Comparison of ENCODE assay signal across 1 cellular context in the genomic region with DNA sequence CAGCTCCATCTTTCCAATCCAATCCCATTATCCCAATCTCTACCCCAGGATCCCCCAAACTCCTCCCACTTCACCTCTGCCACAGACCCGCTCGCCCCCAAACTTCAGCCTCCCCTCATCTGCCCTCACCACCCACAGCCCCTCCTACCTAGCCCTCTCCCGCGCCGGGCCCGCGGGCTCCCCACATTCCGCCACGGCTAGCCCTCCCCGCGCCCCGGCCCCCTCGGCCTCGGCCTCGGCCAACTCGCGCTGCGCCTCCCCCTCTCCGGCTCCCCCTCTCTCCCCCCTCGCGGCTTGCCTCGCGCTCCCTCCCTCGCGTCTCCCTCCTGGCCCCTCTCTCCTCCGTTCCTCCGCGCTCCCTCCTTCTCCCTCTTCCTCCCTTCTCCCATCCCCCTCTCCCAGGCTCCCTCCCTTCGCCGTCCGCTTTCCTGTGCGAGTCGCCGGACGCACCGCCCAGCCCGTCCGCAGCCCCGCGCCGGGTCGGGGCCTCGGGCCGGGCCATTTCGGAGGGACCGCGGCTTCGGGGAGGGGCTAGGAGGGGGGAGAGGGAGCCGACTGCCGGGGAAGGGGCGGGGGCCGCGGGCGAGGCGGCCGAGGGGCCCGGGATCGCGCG.
TF ChIP-seq lines count a peak whose summit lies in the region.

A gene with protein sequence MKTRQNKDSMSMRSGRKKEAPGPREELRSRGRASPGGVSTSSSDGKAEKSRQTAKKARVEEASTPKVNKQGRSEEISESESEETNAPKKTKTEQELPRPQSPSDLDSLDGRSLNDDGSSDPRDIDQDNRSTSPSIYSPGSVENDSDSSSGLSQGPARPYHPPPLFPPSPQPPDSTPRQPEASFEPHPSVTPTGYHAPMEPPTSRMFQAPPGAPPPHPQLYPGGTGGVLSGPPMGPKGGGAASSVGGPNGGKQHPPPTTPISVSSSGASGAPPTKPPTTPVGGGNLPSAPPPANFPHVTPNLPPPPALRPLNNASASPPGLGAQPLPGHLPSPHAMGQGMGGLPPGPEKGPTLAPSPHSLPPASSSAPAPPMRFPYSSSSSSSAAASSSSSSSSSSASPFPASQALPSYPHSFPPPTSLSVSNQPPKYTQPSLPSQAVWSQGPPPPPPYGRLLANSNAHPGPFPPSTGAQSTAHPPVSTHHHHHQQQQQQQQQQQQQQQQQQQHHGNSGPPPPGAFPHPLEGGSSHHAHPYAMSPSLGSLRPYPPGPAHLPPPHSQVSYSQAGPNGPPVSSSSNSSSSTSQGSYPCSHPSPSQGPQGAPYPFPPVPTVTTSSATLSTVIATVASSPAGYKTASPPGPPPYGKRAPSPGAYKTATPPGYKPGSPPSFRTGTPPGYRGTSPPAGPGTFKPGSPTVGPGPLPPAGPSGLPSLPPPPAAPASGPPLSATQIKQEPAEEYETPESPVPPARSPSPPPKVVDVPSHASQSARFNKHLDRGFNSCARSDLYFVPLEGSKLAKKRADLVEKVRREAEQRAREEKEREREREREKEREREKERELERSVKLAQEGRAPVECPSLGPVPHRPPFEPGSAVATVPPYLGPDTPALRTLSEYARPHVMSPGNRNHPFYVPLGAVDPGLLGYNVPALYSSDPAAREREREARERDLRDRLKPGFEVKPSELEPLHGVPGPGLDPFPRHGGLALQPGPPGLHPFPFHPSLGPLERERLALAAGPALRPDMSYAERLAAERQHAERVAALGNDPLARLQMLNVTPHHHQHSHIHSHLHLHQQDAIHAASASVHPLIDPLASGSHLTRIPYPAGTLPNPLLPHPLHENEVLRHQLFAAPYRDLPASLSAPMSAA (N-terminal part only) (plus strand): TSS at position 581 of the 613 bp plus-strand sequence. CDS start 6,043 bp downstream, outside the sequence.

TF ChIP-seq in HEK293, 187 proteins besides CTCF, POLR2A, EP300 and RAD21 (continued from another document and continues in another):
- peak; percentile 65; the same call in 1 of the 2 replicates for TF ChIP-seq ZNF843 (tag by site-specific recombination; IDR thresholded peaks at IDR 0.05)
- TF ChIP-seq ZNF623 (tag by site-specific recombination; IDR thresholded peaks at IDR 0.05), result no peak
- TF ChIP-seq ZNF202 (tag by site-specific recombination; IDR thresholded peaks at IDR 0.05; ENCODE audit: borderline replicate concordance), result no peak; the same call in 1 of the 2 replicates
- peak; percentile 80 for TF ChIP-seq ZBTB48 (tag by site-specific recombination; IDR thresholded peaks at IDR 0.05)
- TF ChIP-seq ZSCAN16 (tag by site-specific recombination; IDR thresholded peaks at IDR 0.05), result no peak
- no peak for TF ChIP-seq ZFP3 (tag by site-specific recombination; IDR thresholded peaks at IDR 0.05; ENCODE audit: low read depth)
- TF ChIP-seq, protein P1, sequence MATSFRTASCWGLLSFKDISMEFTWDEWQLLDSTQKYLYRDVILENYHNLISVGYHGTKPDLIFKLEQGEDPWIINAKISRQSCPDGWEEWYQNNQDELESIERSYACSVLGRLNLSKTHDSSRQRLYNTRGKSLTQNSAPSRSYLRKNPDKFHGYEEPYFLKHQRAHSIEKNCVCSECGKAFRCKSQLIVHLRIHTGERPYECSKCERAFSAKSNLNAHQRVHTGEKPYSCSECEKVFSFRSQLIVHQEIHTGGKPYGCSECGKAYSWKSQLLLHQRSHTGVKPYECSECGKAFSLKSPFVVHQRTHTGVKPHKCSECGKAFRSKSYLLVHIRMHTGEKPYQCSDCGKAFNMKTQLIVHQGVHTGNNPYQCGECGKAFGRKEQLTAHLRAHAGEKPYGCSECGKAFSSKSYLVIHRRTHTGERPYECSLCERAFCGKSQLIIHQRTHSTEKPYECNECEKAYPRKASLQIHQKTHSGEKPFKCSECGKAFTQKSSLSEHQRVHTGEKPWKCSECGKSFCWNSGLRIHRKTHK (tag by site-specific recombination; IDR thresholded peaks at IDR 0.05), result no peak
- TF ChIP-seq ZNF146 (tag by site-specific recombination; IDR thresholded peaks at IDR 0.05), result no peak
- no peak for TF ChIP-seq ZNF48 (tag by site-specific recombination; IDR thresholded peaks at IDR 0.05)
- peak; percentile 43 for TF ChIP-seq KLF16 (tag by site-specific recombination; IDR thresholded peaks at IDR 0.05)
- no peak for TF ChIP-seq ZNF10 (tag by site-specific recombination; IDR thresholded peaks at IDR 0.05)
- TF ChIP-seq IKZF3 (tag by site-specific recombination; IDR thresholded peaks at IDR 0.05), result peak; percentile 84; the same call in 1 of the 2 replicates
- no peak for TF ChIP-seq GLI2 (tag by site-specific recombination; IDR thresholded peaks at IDR 0.05; ENCODE audit: borderline replicate concordance, low read depth)
- TF ChIP-seq, protein P2, sequence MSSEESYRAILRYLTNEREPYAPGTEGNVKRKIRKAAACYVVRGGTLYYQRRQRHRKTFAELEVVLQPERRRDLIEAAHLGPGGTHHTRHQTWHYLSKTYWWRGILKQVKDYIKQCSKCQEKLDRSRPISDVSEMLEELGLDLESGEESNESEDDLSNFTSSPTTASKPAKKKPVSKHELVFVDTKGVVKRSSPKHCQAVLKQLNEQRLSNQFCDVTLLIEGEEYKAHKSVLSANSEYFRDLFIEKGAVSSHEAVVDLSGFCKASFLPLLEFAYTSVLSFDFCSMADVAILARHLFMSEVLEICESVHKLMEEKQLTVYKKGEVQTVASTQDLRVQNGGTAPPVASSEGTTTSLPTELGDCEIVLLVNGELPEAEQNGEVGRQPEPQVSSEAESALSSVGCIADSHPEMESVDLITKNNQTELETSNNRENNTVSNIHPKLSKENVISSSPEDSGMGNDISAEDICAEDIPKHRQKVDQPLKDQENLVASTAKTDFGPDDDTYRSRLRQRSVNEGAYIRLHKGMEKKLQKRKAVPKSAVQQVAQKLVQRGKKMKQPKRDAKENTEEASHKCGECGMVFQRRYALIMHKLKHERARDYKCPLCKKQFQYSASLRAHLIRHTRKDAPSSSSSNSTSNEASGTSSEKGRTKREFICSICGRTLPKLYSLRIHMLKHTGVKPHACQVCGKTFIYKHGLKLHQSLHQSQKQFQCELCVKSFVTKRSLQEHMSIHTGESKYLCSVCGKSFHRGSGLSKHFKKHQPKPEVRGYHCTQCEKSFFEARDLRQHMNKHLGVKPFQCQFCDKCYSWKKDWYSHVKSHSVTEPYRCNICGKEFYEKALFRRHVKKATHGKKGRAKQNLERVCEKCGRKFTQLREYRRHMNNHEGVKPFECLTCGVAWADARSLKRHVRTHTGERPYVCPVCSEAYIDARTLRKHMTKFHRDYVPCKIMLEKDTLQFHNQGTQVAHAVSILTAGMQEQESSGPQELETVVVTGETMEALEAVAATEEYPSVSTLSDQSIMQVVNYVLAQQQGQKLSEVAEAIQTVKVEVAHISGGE (tag by site-specific recombination; conservative IDR thresholded peaks at IDR 0.05; ENCODE audit: low read depth), result peak; percentile 68; the same call in 1 of the 2 replicates
- peak; percentile 82 for TF ChIP-seq ZNF335 (tag by site-specific recombination; conservative IDR thresholded peaks at IDR 0.05)
- peak; percentile 94 for TF ChIP-seq KLF8 (tag by site-specific recombination; IDR thresholded peaks at IDR 0.05)
- TF ChIP-seq HOXA7 (CRISPR knock-in tag; IDR thresholded peaks at IDR 0.05; ENCODE audit: borderline replicate concordance), result no peak
- TF ChIP-seq ZNF394 (tag by site-specific recombination; IDR thresholded peaks at IDR 0.05; ENCODE audit: borderline replicate concordance), result no peak
- peak; percentile 72 for TF ChIP-seq ZXDB (tag by site-specific recombination; IDR thresholded peaks at IDR 0.05)
- TF ChIP-seq ZNF707 (tag by site-specific recombination; IDR thresholded peaks at IDR 0.05), result no peak
- no peak for TF ChIP-seq ZNF514 (tag by site-specific recombination; IDR thresholded peaks at IDR 0.05)
- TF ChIP-seq ZNF610 (tag by site-specific recombination; IDR thresholded peaks at IDR 0.05; ENCODE audit: borderline replicate concordance), result 0 out of 2 replicates have a peak, but pooled peaks have one; percentile 17
- TF ChIP-seq ZNF366 (tag by site-specific recombination; conservative IDR thresholded peaks at IDR 0.05), result peak; percentile 97
- TF ChIP-seq ZNF621 (tag by site-specific recombination; IDR thresholded peaks at IDR 0.05), result no peak
- no peak for TF ChIP-seq TRIM28 (IDR thresholded peaks at IDR 0.05; ENCODE audit: borderline replicate concordance, low read length)
- TF ChIP-seq ZBTB8A (tag by site-specific recombination; IDR thresholded peaks at IDR 0.05), result peak; percentile 68
- TF ChIP-seq YY1 (tag by site-specific recombination; IDR thresholded peaks at IDR 0.05), result no peak; the same call in 1 of the 2 replicates
- no peak for TF ChIP-seq ZNF560 (tag by site-specific recombination; IDR thresholded peaks at IDR 0.05; ENCODE audit: borderline replicate concordance)
- no peak for TF ChIP-seq ZNF626 (tag by site-specific recombination; IDR thresholded peaks at IDR 0.05)
- TF ChIP-seq ZNF501 (tag by site-specific recombination; IDR thresholded peaks at IDR 0.05), result peak; percentile 87
- TF ChIP-seq, protein P3, sequence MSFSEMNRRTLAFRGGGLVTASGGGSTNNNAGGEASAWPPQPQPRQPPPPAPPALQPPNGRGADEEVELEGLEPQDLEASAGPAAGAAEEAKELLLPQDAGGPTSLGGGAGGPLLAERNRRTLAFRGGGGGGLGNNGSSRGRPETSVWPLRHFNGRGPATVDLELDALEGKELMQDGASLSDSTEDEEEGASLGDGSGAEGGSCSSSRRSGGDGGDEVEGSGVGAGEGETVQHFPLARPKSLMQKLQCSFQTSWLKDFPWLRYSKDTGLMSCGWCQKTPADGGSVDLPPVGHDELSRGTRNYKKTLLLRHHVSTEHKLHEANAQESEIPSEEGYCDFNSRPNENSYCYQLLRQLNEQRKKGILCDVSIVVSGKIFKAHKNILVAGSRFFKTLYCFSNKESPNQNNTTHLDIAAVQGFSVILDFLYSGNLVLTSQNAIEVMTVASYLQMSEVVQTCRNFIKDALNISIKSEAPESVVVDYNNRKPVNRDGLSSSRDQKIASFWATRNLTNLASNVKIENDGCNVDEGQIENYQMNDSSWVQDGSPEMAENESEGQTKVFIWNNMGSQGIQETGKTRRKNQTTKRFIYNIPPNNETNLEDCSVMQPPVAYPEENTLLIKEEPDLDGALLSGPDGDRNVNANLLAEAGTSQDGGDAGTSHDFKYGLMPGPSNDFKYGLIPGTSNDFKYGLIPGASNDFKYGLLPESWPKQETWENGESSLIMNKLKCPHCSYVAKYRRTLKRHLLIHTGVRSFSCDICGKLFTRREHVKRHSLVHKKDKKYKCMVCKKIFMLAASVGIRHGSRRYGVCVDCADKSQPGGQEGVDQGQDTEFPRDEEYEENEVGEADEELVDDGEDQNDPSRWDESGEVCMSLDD (tag by site-specific recombination; IDR thresholded peaks at IDR 0.05), result peak; percentile 95
- TF ChIP-seq, protein P4, sequence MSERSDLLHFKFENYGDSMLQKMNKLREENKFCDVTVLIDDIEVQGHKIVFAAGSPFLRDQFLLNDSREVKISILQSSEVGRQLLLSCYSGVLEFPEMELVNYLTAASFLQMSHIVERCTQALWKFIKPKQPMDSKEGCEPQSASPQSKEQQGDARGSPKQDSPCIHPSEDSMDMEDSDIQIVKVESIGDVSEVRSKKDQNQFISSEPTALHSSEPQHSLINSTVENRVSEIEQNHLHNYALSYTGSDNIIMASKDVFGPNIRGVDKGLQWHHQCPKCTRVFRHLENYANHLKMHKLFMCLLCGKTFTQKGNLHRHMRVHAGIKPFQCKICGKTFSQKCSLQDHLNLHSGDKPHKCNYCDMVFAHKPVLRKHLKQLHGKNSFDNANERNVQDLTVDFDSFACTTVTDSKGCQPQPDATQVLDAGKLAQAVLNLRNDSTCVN (tag by site-specific recombination; optimal IDR thresholded peaks at IDR 0.05), result peak; percentile 97
- peak; percentile 10; the same call in 1 of the 2 replicates for TF ChIP-seq ZIC2 (tag by site-specific recombination; IDR thresholded peaks at IDR 0.05)
- peak; percentile 63; the same call in 1 of the 2 replicates for TF ChIP-seq KLF9 (tag by site-specific recombination; IDR thresholded peaks at IDR 0.05; ENCODE audit: low read depth)
- no peak for TF ChIP-seq ZNF19 (tag by site-specific recombination; IDR thresholded peaks at IDR 0.05; ENCODE audit: low read depth)
- TF ChIP-seq ZFP37 (tag by site-specific recombination; IDR thresholded peaks at IDR 0.05), result 0 out of 2 replicates have a peak, but pooled peaks have one; percentile 34
- TF ChIP-seq GLIS1 (tag by site-specific recombination; IDR thresholded peaks at IDR 0.05), result peak; percentile 89
- TF ChIP-seq, protein P5, sequence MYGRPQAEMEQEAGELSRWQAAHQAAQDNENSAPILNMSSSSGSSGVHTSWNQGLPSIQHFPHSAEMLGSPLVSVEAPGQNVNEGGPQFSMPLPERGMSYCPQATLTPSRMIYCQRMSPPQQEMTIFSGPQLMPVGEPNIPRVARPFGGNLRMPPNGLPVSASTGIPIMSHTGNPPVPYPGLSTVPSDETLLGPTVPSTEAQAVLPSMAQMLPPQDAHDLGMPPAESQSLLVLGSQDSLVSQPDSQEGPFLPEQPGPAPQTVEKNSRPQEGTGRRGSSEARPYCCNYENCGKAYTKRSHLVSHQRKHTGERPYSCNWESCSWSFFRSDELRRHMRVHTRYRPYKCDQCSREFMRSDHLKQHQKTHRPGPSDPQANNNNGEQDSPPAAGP (tag by site-specific recombination; IDR thresholded peaks at IDR 0.05), result peak; percentile 94; the same call in 1 of the 2 replicates
- no peak for TF ChIP-seq ZNF37A (tag by site-specific recombination; IDR thresholded peaks at IDR 0.05)
- TF ChIP-seq, protein P6, sequence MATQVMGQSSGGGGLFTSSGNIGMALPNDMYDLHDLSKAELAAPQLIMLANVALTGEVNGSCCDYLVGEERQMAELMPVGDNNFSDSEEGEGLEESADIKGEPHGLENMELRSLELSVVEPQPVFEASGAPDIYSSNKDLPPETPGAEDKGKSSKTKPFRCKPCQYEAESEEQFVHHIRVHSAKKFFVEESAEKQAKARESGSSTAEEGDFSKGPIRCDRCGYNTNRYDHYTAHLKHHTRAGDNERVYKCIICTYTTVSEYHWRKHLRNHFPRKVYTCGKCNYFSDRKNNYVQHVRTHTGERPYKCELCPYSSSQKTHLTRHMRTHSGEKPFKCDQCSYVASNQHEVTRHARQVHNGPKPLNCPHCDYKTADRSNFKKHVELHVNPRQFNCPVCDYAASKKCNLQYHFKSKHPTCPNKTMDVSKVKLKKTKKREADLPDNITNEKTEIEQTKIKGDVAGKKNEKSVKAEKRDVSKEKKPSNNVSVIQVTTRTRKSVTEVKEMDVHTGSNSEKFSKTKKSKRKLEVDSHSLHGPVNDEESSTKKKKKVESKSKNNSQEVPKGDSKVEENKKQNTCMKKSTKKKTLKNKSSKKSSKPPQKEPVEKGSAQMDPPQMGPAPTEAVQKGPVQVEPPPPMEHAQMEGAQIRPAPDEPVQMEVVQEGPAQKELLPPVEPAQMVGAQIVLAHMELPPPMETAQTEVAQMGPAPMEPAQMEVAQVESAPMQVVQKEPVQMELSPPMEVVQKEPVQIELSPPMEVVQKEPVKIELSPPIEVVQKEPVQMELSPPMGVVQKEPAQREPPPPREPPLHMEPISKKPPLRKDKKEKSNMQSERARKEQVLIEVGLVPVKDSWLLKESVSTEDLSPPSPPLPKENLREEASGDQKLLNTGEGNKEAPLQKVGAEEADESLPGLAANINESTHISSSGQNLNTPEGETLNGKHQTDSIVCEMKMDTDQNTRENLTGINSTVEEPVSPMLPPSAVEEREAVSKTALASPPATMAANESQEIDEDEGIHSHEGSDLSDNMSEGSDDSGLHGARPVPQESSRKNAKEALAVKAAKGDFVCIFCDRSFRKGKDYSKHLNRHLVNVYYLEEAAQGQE (tag by site-specific recombination; IDR thresholded peaks at IDR 0.05), result no peak
- peak; percentile 72 for TF ChIP-seq SP2 (tag by site-specific recombination; IDR thresholded peaks at IDR 0.05)
- TF ChIP-seq ZNF2 (tag by site-specific recombination; IDR thresholded peaks at IDR 0.05), result 0 out of 2 replicates have a peak, but pooled peaks have one; percentile 38
- no peak for TF ChIP-seq ZNF473 (tag by site-specific recombination; IDR thresholded peaks at IDR 0.05)
- no peak for TF ChIP-seq ZNF16 (tag by site-specific recombination; IDR thresholded peaks at IDR 0.05; ENCODE audit: low read depth)
- TF ChIP-seq ZNF558 (tag by site-specific recombination; IDR thresholded peaks at IDR 0.05), result no peak
